ENCODE assay signal across 23 cellular contexts in the genomic region with DNA sequence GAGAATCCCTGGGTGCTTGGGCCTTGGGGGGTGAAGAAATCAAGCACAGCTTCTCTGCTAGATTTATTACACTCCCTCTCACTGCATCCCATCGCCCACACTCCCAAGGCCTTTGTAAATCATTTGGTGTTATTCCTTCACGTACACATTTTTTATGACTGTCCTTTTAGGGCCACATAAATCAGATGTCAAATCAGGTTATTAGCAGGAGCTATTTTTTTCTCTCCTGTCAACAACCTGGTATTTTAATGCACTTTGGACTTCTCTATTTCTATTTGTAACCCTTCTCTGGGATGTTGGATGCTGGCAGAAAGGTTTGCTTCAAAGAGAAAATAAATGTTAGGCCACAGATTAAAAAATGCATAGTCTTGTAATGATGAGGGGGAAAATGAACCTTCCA.
"Had no signal": no experiment of that assay in that cellular context is flagged by ENCODE, and none has a peak within 500 bp of the region (broad histone marks: within the 10 kb centered on the region; RNA-seq: fewer than 3 reads in every experiment).

No MANE protein-coding gene starts in this region.

- H3K27ac Mint-ChIP-seq: activated CD8-positive, alpha-beta memory T cell treated with anti-CD3 and anti-CD28 coated beads, Interleukin-2, amount 10 ng/mL, durations not matched to agents 7 days and 5 days; activated naive CD4-positive, alpha-beta T cell treated with anti-CD3 and anti-CD28 coated beads, Interleukin-2, amount 50 U/mL, for 72 hours; activated naive CD8-positive, alpha-beta T cell treated with anti-CD3 and anti-CD28 coated beads, Interleukin-2, amount 50 U/mL, for 24 hours; activated T-cell treated with anti-CD3 and anti-CD28 coated beads, Interleukin-2, amount 50 U/mL, for 24 hours; brain; T-helper 17 cell; WTC11 had no signal

- DNase-seq: activated CD4-positive, alpha-beta T cell treated with anti-CD3 and anti-CD28 coated beads for 48 hours; activated CD4-positive, alpha-beta T cell treated with anti-CD3 and anti-CD28 coated beads, Interleukin-2, amount 50 U/mL, for 48 hours; activated CD4-positive, CD25-positive, alpha-beta regulatory T cell treated with anti-CD3 and anti-CD28 coated beads, Interleukin-2, amount 50 U/mL, for 72 hours; activated CD8-positive, alpha-beta memory T cell treated with anti-CD3 and anti-CD28 coated beads, Interleukin-2, amount 10 ng/mL, durations not matched to agents 7 days and 5 days; activated effector memory CD4-positive, alpha-beta T cell treated with anti-CD3 and anti-CD28 coated beads, Interleukin-2, amount 50 U/mL, for 16 hours; activated naive CD4-positive, alpha-beta T cell treated with Interleukin-2 at 50 U/mL for 16 hours; activated naive CD8-positive, alpha-beta T cell treated with anti-CD3 and anti-CD28 coated beads, Interleukin-2, amount 50 U/mL, for 24 hours; activated T-cell treated with anti-CD3 and anti-CD28 coated beads, Interleukin-2, amount 50 U/mL, for 24 hours; amniotic stem cell; KG1; NCI-H1048; NCI-H1694; NCI-H2029; NCI-H2107; NCI-H2171 treated with DMSO at 0.1 percent for 48 hours; NCI-H510A treated with DMSO at 0.1 percent for 48 hours; SIG-M5; T-helper 17 cell; T-helper 9 cell had no signal

- H3K4me3 Mint-ChIP-seq: activated CD8-positive, alpha-beta memory T cell treated with anti-CD3 and anti-CD28 coated beads, Interleukin-2, amount 10 ng/mL, durations not matched to agents 7 days and 5 days; activated naive CD8-positive, alpha-beta T cell treated with anti-CD3 and anti-CD28 coated beads, Interleukin-2, amount 50 U/mL, for 24 hours; activated T-cell treated with anti-CD3 and anti-CD28 coated beads, Interleukin-2, amount 50 U/mL, for 24 hours; brain; central memory CD8-positive, alpha-beta T cell; T-helper 17 cell; WTC11 had no signal

- H3K4me1 Mint-ChIP-seq: activated CD8-positive, alpha-beta memory T cell treated with anti-CD3 and anti-CD28 coated beads, Interleukin-2, amount 10 ng/mL, durations not matched to agents 7 days and 5 days; activated naive CD8-positive, alpha-beta T cell treated with anti-CD3 and anti-CD28 coated beads, Interleukin-2, amount 50 U/mL, for 24 hours; brain; central memory CD8-positive, alpha-beta T cell; T-helper 17 cell had no signal

- H3K27me3 Mint-ChIP-seq: activated CD8-positive, alpha-beta memory T cell treated with anti-CD3 and anti-CD28 coated beads, Interleukin-2, amount 10 ng/mL, durations not matched to agents 7 days and 5 days; activated T-cell treated with anti-CD3 and anti-CD28 coated beads, Interleukin-2, amount 50 U/mL, for 24 hours; central memory CD8-positive, alpha-beta T cell; T-helper 17 cell had no signal

- H3K36me3 Mint-ChIP-seq: activated CD8-positive, alpha-beta memory T cell treated with anti-CD3 and anti-CD28 coated beads, Interleukin-2, amount 10 ng/mL, durations not matched to agents 7 days and 5 days had no signal

- ATAC-seq: activated CD8-positive, alpha-beta memory T cell treated with anti-CD3 and anti-CD28 coated beads, Interleukin-2, amount 10 ng/mL, durations not matched to agents 7 days and 5 days; activated naive CD4-positive, alpha-beta T cell treated with anti-CD3 and anti-CD28 coated beads, Interleukin-2, amount 50 U/mL, for 72 hours; activated naive CD8-positive, alpha-beta T cell treated with anti-CD3 and anti-CD28 coated beads, Interleukin-2, amount 50 U/mL, for 24 hours; T-helper 17 cell; WTC11 had no signal
